In the genomic region with DNA sequence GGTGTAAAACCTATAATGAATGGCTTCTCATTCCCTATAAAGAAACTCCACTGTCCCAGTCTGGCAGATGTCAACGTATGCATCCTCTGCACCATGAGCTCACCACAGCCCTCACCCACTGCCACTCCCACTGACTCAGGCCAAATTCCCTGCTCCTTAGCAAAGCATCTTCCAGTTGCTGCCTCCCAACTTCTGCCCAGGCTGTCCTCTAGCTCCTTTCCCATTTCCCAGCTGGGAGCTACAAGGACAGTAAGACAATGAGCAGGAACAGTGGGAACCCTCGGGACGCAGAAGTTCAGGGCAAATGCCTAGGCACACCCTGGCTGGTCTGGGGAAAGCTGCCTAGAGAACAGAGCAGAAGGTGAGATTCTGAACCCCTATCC, we compare ENCODE assay signal across 8 cellular contexts. TPM values are rescaled to one million over a fixed set of nuclear protein-coding genes. Genes with fewer than 3 reads are reported as not detected.
DNase-seq lines count a peak whose midpoint lies in the region; ATAC-seq and TF ChIP-seq lines count a peak whose summit lies in the region.

No MANE protein-coding gene starts in this region.

- peak overlapping the region; percentile 99 for H3K9ac ChIP-seq in GM23248

- peak overlapping the region; percentile 89 for H3K27ac ChIP-seq in GM23248
- H3K27ac ChIP-seq in RWPE2 (ENCODE audit: poor library complexity, severe bottlenecking): peak overlapping the region; percentile 39
- H3K27ac ChIP-seq in esophagus (ENCODE audit: low read depth in 2 of 2, low read length in 1 of 2): peak overlapping the region; percentile 22 to 75

- 0% methylated on average over 3 of the region's 3 CpGs for WGBS in GM23248 (ENCODE audit: low coverage in 1 of 2, low lambda C conversion rate in 2 of 2, missing lambda C conversion rate in 2 of 2), 2 experiments
- WGBS in esophagus, 2 donors: 2 to 4% methylated on average over 3 of the region's 3 CpGs

- in situ Hi-C loops in GM23248 (cut with MboI): no loop called here

- peaks cover 6% of the 10 kb centered on the region for H3K4me1 ChIP-seq in GM23248 (ENCODE audit: insufficient read depth)
- H3K4me1 ChIP-seq in RWPE2 (ENCODE audit: insufficient read depth, poor library complexity, severe bottlenecking): no peaks in the 10 kb centered on the region
- H3K4me1 ChIP-seq in esophagus (ENCODE audit: control insufficient read depth in 2 of 2, insufficient read depth in 2 of 2, low read length in 1 of 2): peaks cover 0 to 4% of the 10 kb centered on the region in 2 donors

- H4K20me1 ChIP-seq in GM23248 (ENCODE audit: insufficient read depth): no peaks in the 10 kb centered on the region

- peak overlapping the region; percentile 90 for H3K4me3 Mint-ChIP-seq in nephron progenitor cell

- H3K4me1 Mint-ChIP-seq in nephron progenitor cell: peaks cover 17% of the 10 kb centered on the region

- peaks cover 31% of the 10 kb centered on the region for H3K79me2 ChIP-seq in GM23248 (ENCODE audit: insufficient read depth)

- H3K36me3 ChIP-seq in GM23248 (ENCODE audit: low read depth) (peaks cover 6% of the 10 kb centered on the region; the same call in 1 of the 2 replicates), RWPE2 (ENCODE audit: low read depth) (peaks cover 16% of the 10 kb centered on the region), esophagus (ENCODE audit: control insufficient read depth in 2 of 2, insufficient read depth in 2 of 2, low read length in 1 of 2) (peaks cover 17 to 38% of the 10 kb centered on the region in 2 donors)

- H3K27me3 Mint-ChIP-seq in nephron progenitor cell (ENCODE audit: low read depth, poor library complexity): peaks cover 6% of the 10 kb centered on the region

- DNase-seq in GM23248 (peak; percentile 94), RWPE2 (ENCODE audit: low spot score) (no peak), nephron progenitor cell (no peak), NCI-H510A (lab: John Stamatoyannopoulos, UW) (no peak), anterior cingulate cortex (lab: John Stamatoyannopoulos, UW) (no peak), SHP77 treated with DMSO at 0.1 percent for 48 hours (lab: John Stamatoyannopoulos, UW) (no peak)

- H3K9me3 ChIP-seq in GM23248 (ENCODE audit: low read depth) (no peaks in the 10 kb centered on the region), RWPE2 (ENCODE audit: severe bottlenecking) (no peaks in the 10 kb centered on the region), esophagus (ENCODE audit: control insufficient read depth in 2 of 2, insufficient read depth in 1 of 2, low read depth in 1 of 2, low read length in 1 of 2) (no peaks in the 10 kb centered on the region)

- peak overlapping the region; percentile 93 for H2AFZ ChIP-seq in GM23248

- H3K4me3 ChIP-seq in GM23248: peak overlapping the region; percentile 93
- H3K4me3 ChIP-seq in RWPE2 (ENCODE audit: severe bottlenecking): peak overlapping the region; percentile 75
- H3K4me3 ChIP-seq in esophagus (ENCODE audit: low read depth in 1 of 2, low read length in 2 of 2): peak overlapping the region; percentile 76 to 89

- H3K9me3 Mint-ChIP-seq in nephron progenitor cell: no peaks in the 10 kb centered on the region

- TF ChIP-seq CTCF in RWPE2 (IDR thresholded peaks at IDR 0.05; ENCODE audit: poor library complexity, severe bottlenecking) (no peak), nephron progenitor cell (IDR thresholded peaks at IDR 0.05) (no peak)

- H3K36me3 Mint-ChIP-seq in nephron progenitor cell (ENCODE audit: low read depth): peaks cover 17% of the 10 kb centered on the region

- H3K4me2 ChIP-seq in GM23248 (ENCODE audit: unreplicated experiment): peak overlapping the region; percentile 87

- no peaks in the 10 kb centered on the region for H3F3A ChIP-seq in GM23248 (ENCODE audit: insufficient read depth)

- peak; percentile 75 for ATAC-seq in RWPE2 (ENCODE audit: low read depth)
- no peak for ATAC-seq in GM18873 (IDR thresholded peaks at IDR 0.05; ENCODE audit: low FRiP score, unreplicated experiment)

- no peak overlapping the region for H3K27ac Mint-ChIP-seq in nephron progenitor cell

- H3K27me3 ChIP-seq in GM23248 (replicated peaks; ENCODE audit: insufficient read depth) (no peaks in the 10 kb centered on the region), RWPE2 (ENCODE audit: insufficient read depth, poor library complexity, severe bottlenecking) (no peaks in the 10 kb centered on the region), esophagus (ENCODE audit: control insufficient read depth in 1 of 2, insufficient read depth in 2 of 2, low read length in 2 of 2) (no peaks in the 10 kb centered on the region)

- H3K9me2 ChIP-seq in GM23248 (ENCODE audit: insufficient read depth): no peaks in the 10 kb centered on the region

RNA-seq across cellular contexts. Expression of a gene that starts 9.1 kb away (rescaled TPM):
- total RNA-seq in GM23248 (2014; rRNA removed; shearing (Covaris generic)): 27.9 and 37.9 TPM in 2 replicates
- polyA plus RNA-seq in GM23248 (2016; fragmentation: Nextera tagmentation; extraction: Ambion mirVana) (23.4 and 23.6 TPM in 2 replicates), esophagus (10 to 100 TPM in 1 of 2 donors, 1 to 10 TPM in 1; 6.8 to 17.9 TPM)

RNA-seq across cellular contexts. Expression of a gene that starts 13.7 kb away (rescaled TPM):
- total RNA-seq in GM23248 (2014; rRNA removed; shearing (Covaris generic)): 52.9 and 119 TPM in 2 replicates
- polyA plus RNA-seq in GM23248 (2016; fragmentation: Nextera tagmentation; extraction: Ambion mirVana) (268 and 280 TPM in 2 replicates), esophagus (100 to 1,000 TPM in 1 of 2 donors, 10 to 100 TPM in 1; 95.4 to 109 TPM)

RNA-seq across cellular contexts. Expression of a gene that starts 14.5 kb away (rescaled TPM):
- 53.4 and 59.4 TPM in 2 replicates for total RNA-seq in GM23248 (2014; rRNA removed; shearing (Covaris generic))
- polyA plus RNA-seq in GM23248 (2016; fragmentation: Nextera tagmentation; extraction: Ambion mirVana) (54.0 and 63.1 TPM in 2 replicates), esophagus (10 to 100 TPM; 35.5 to 65.0 TPM)

RNA-seq across cellular contexts. Expression of a gene that starts 26.3 kb away (rescaled TPM):
- total RNA-seq in GM23248 (2014; rRNA removed; shearing (Covaris generic)): 0.65 and 2.4 TPM in 2 replicates
- 0.79 and 1.2 TPM in 2 replicates for polyA plus RNA-seq in GM23248 (2016; fragmentation: Nextera tagmentation; extraction: Ambion mirVana)
- polyA plus RNA-seq in esophagus: 1 to 10 TPM in 1 of 2 donors, under 1 TPM in 1; 0.72 to 1.8 TPM

RNA-seq across cellular contexts. Expression of a gene that starts 26.7 kb away (rescaled TPM):
- 2.4 and 3.3 TPM in 2 replicates for total RNA-seq in GM23248 (2014; rRNA removed; shearing (Covaris generic))
- polyA plus RNA-seq in GM23248 (2016; fragmentation: Nextera tagmentation; extraction: Ambion mirVana) (5.8 and 6.1 TPM in 2 replicates), esophagus (10 to 100 TPM in 1 of 2 donors, 1 to 10 TPM in 1; 8.4 to 10.2 TPM)

Comparison
In these comparisons a context has a peak if more than half of its experiments do, and no peak if none do; other contexts are left out.
1. H3K27ac ChIP-seq: peak in every context shown above with its lines; median percentile 89 in GM23248; 48 in esophagus; 39 in RWPE2.